ENCODE assay signal across 19 cellular contexts in the genomic region with DNA sequence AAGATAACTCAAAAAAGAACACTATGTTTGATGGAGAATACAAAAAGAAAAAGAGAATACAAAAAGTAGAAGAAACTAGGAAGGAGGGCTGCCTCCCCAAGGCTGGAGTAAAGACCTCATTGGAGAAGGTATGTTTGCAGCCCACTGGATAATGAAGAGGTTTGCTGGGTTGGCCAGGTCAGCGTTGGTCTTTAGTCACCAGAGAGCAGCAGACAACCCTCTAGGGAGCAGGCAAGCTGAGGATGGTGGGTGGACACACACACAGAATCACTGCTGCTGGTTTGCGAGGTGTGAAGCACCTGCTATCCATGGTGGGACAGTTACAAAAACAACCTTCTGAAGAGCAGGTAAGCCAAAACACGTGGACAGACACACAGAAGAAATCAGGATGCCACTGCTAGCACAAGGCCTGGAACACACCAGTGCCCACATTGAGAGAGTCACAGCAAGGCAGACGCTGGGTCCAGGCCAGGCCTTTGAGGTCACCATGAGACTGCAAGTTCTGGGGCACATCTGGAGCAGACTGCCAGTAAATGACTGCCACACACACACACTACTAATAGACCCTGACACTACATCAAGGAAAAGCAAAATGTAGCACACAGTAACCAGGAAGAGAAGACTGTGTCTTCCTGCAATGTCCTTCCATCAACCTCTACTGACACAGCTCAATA. TPM values are rescaled to one million over a fixed set of nuclear protein-coding genes. Genes with fewer than 3 reads are reported as not detected.
DNase-seq lines count a peak whose midpoint lies in the region; ATAC-seq and TF ChIP-seq lines count a peak whose summit lies in the region.
"Had no signal": no experiment of that assay in that cellular context is flagged by ENCODE, and none has a peak within 500 bp of the region (broad histone marks: within the 10 kb centered on the region; RNA-seq: fewer than 3 reads in every experiment).

No MANE protein-coding gene starts in this region.

- H3K27ac Mint-ChIP-seq in WTC11: no peak overlapping the region

- peak overlapping the region; percentile 2 for H3K4ac ChIP-seq in mesendoderm (ENCODE audit: low read depth, low read length)

- H3K4me3 ChIP-seq in AG10803 (ENCODE audit: low read length): no peak overlapping the region
- no peak overlapping the region for H3K4me3 ChIP-seq in DND-41 (ENCODE audit: low read depth in 1 of 2, low read length in 2 of 2)
- H3K4me3 ChIP-seq in mesendoderm (ENCODE audit: low read length): no peak overlapping the region
- H3K4me3 ChIP-seq in GM23248: no peak overlapping the region
- H3K4me3 ChIP-seq: SJSA1 had no signal

- ATAC-seq in DND-41 (ENCODE audit: insufficient read depth, low read depth): peak; percentile 17; the same call in 1 of the 3 replicates
- no peak; the same call in 1 of the 2 replicates for ATAC-seq in WTC11
- ATAC-seq: HCT116, PC-3 had no signal

- TF ChIP-seq CTCF in AG10803 (conservative IDR thresholded peaks at IDR 0.05; ENCODE audit: low read length): no peak
- TF ChIP-seq CTCF in DND-41 (IDR thresholded peaks at IDR 0.05; ENCODE audit: borderline replicate concordance, extremely low read depth, low read length, poor library complexity, severe bottlenecking): no peak
- no peak for TF ChIP-seq CTCF in WTC11 (IDR thresholded peaks at IDR 0.05)

- no peaks in the 10 kb centered on the region for H3K79me1 ChIP-seq in mesendoderm (ENCODE audit: low read length)

- no peak overlapping the region for H2BK15ac ChIP-seq in mesendoderm (replicated peaks; ENCODE audit: low read depth)

- in situ Hi-C loops in GM23248 (cut with MboI): no loop called here

- WGBS in mesendoderm (ENCODE audit: extremely low coverage, insufficient coverage, low lambda C conversion rate): no CpG with 5 or more reads among the region's 4 CpGs
- WGBS in GM23248 (ENCODE audit: low coverage in 1 of 2, low lambda C conversion rate in 2 of 2, missing lambda C conversion rate in 2 of 2), 2 experiments: 66 to 70% methylated on average over 4 of the region's 4 CpGs

- H3K9me2 ChIP-seq in GM23248 (ENCODE audit: insufficient read depth): no peaks in the 10 kb centered on the region

- no peak overlapping the region for H2BK5ac ChIP-seq in mesendoderm (ENCODE audit: low read length)

- no peak overlapping the region for H3K23ac ChIP-seq in mesendoderm (ENCODE audit: low read length)

- H3K79me2 ChIP-seq in DND-41 (ENCODE audit: insufficient read depth, low read length) (no peaks in the 10 kb centered on the region), mesendoderm (ENCODE audit: control insufficient read depth, insufficient read depth, low read length) (no peaks in the 10 kb centered on the region), GM23248 (ENCODE audit: insufficient read depth) (no peaks in the 10 kb centered on the region)

- H3K36me3 ChIP-seq in DND-41 (ENCODE audit: insufficient read depth, low read length): no peaks in the 10 kb centered on the region
- no peaks in the 10 kb centered on the region for H3K36me3 ChIP-seq in mesendoderm (ENCODE audit: control insufficient read depth, insufficient read depth, low read length)
- no peaks in the 10 kb centered on the region for H3K36me3 ChIP-seq in GM23248 (ENCODE audit: low read depth)
- H3K36me3 ChIP-seq: SJSA1 had no signal

- POLR2A ChIA-PET in WTC11 (lab: Charles Lee): no interaction called here

- H3K27ac ChIP-seq in DND-41 (ENCODE audit: low read length) (no peak overlapping the region), mesendoderm (ENCODE audit: low read depth, low read length) (no peak overlapping the region), GM23248 (no peak overlapping the region)
- H3K27ac ChIP-seq: C4-2B, SJSA1 had no signal

- H3K27me3 ChIP-seq in DND-41 (ENCODE audit: insufficient read depth, low read length, poor library complexity): peaks cover 12% of the 10 kb centered on the region
- H3K27me3 ChIP-seq in mesendoderm (ENCODE audit: insufficient read depth, low read length, poor library complexity): no peaks in the 10 kb centered on the region
- H3K27me3 ChIP-seq in GM23248 (replicated peaks; ENCODE audit: insufficient read depth): no peaks in the 10 kb centered on the region
- H3K27me3 ChIP-seq: SJSA1 had no signal

- CTCF ChIA-PET in WTC11 (lab: Charles Lee): no interaction called here

- H3K36me3 Mint-ChIP-seq in WTC11: 0 out of 2 replicates have a peak, but pooled peaks cover 2% of the 10 kb centered on the region

- no peak overlapping the region for H3K18ac ChIP-seq in mesendoderm (ENCODE audit: low read length)

- H3K4me3 Mint-ChIP-seq in WTC11: no peak overlapping the region

- H2BK120ac ChIP-seq in mesendoderm (ENCODE audit: low read depth, low read length): no peak overlapping the region

- H3K4me2 ChIP-seq in DND-41 (ENCODE audit: insufficient read depth, low read length) (no peak overlapping the region), mesendoderm (ENCODE audit: low read length) (no peak overlapping the region), GM23248 (ENCODE audit: unreplicated experiment) (no peak overlapping the region)

- peaks cover 14% of the 10 kb centered on the region for H3K9me3 Mint-ChIP-seq in WTC11

- H2AFZ ChIP-seq in DND-41 (ENCODE audit: low read depth, low read length): no peak overlapping the region
- no peak overlapping the region for H2AFZ ChIP-seq in GM23248

- H4K20me1 ChIP-seq in DND-41 (ENCODE audit: insufficient read depth, low read length) (no peaks in the 10 kb centered on the region), GM23248 (ENCODE audit: insufficient read depth) (no peaks in the 10 kb centered on the region)

- no peak overlapping the region for H4K8ac ChIP-seq in mesendoderm (ENCODE audit: low read depth, low read length)

- peaks cover 3% of the 10 kb centered on the region for H3K27me3 Mint-ChIP-seq in WTC11 (ENCODE audit: low read depth)

- H2AK5ac ChIP-seq in mesendoderm (ENCODE audit: low read length): no peak overlapping the region

- peak; percentile 17 for DNase-seq in AG10803 (ENCODE audit: low read depth)
- no peak for DNase-seq in DND-41
- no peak for DNase-seq in WTC11 (ENCODE audit: low spot score)
- DNase-seq in mesendoderm: no peak
- DNase-seq in SW 1271 (lab: John Stamatoyannopoulos, UW): no peak
- no peak for DNase-seq in GM23248
- no peak for DNase-seq in D341Med (ENCODE audit: low spot score)
- DNase-seq: ACHN, AML-193, DMS 273 treated with DMSO at 0.1 percent for 48 hours, NCI-H1092 treated with DMSO at 0.1 percent for 48 hours, NCI-H146, NCI-H2081, NCI-H2171 treated with DMSO at 0.1 percent for 48 hours, NCI-H446 treated with DMSO at 0.1 percent for 48 hours, PC-3 had no signal

- H3K4me1 ChIP-seq in DND-41 (ENCODE audit: insufficient read depth, low read length) (no peaks in the 10 kb centered on the region), mesendoderm (ENCODE audit: control insufficient read depth, low read depth, low read length) (no peaks in the 10 kb centered on the region), GM23248 (ENCODE audit: insufficient read depth) (no peaks in the 10 kb centered on the region; the same call in 1 of the 2 replicates)
- H3K4me1 ChIP-seq: SJSA1 had no signal

- 0 out of 2 replicates have a peak, but pooled peaks cover 8% of the 10 kb centered on the region for H3K4me1 Mint-ChIP-seq in WTC11

- no peak overlapping the region for H3K9ac ChIP-seq in DND-41 (ENCODE audit: low read depth, low read length)
- no peak overlapping the region for H3K9ac ChIP-seq in mesendoderm (ENCODE audit: low read length)
- H3K9ac ChIP-seq in GM23248: no peak overlapping the region

- no peaks in the 10 kb centered on the region for H3F3A ChIP-seq in GM23248 (ENCODE audit: insufficient read depth)

- H3K9me3 ChIP-seq in DND-41 (ENCODE audit: insufficient read depth, low read length, severe bottlenecking): no peaks in the 10 kb centered on the region
- no peaks in the 10 kb centered on the region for H3K9me3 ChIP-seq in GM23248 (ENCODE audit: low read depth)

- no peak overlapping the region for H4K5ac ChIP-seq in mesendoderm (ENCODE audit: low read length)

- no peak overlapping the region for H3K56ac ChIP-seq in mesendoderm (ENCODE audit: low read length)

TF ChIP-seq in WTC11, 78 proteins besides CTCF, POLR2A, EP300 and RAD21:
- no peak for TF ChIP-seq NR1H2 (CRISPR knock-in tag; IDR thresholded peaks at IDR 0.05)
- no peak for TF ChIP-seq PRRX2 (CRISPR knock-in tag; IDR thresholded peaks at IDR 0.05)
- no peak for TF ChIP-seq NR3C1 (CRISPR knock-in tag; conservative IDR thresholded peaks at IDR 0.05; ENCODE audit: low read depth)
- TF ChIP-seq, protein P1, sequence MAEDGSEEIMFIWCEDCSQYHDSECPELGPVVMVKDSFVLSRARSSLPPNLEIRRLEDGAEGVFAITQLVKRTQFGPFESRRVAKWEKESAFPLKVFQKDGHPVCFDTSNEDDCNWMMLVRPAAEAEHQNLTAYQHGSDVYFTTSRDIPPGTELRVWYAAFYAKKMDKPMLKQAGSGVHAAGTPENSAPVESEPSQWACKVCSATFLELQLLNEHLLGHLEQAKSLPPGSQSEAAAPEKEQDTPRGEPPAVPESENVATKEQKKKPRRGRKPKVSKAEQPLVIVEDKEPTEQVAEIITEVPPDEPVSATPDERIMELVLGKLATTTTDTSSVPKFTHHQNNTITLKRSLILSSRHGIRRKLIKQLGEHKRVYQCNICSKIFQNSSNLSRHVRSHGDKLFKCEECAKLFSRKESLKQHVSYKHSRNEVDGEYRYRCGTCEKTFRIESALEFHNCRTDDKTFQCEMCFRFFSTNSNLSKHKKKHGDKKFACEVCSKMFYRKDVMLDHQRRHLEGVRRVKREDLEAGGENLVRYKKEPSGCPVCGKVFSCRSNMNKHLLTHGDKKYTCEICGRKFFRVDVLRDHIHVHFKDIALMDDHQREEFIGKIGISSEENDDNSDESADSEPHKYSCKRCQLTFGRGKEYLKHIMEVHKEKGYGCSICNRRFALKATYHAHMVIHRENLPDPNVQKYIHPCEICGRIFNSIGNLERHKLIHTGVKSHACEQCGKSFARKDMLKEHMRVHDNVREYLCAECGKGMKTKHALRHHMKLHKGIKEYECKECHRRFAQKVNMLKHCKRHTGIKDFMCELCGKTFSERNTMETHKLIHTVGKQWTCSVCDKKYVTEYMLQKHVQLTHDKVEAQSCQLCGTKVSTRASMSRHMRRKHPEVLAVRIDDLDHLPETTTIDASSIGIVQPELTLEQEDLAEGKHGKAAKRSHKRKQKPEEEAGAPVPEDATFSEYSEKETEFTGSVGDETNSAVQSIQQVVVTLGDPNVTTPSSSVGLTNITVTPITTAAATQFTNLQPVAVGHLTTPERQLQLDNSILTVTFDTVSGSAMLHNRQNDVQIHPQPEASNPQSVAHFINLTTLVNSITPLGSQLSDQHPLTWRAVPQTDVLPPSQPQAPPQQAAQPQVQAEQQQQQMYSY (CRISPR knock-in tag; IDR thresholded peaks at IDR 0.05): peak; percentile 76
- no peak for TF ChIP-seq CREM (CRISPR knock-in tag; IDR thresholded peaks at IDR 0.05)
- no peak for TF ChIP-seq OVOL2 (CRISPR knock-in tag; IDR thresholded peaks at IDR 0.05; ENCODE audit: borderline replicate concordance)

RNA-seq across cellular contexts. Expression of gene MTERF1, which starts 43.0 kb away (rescaled TPM):
- total RNA-seq in WTC11 (2021): 12.0 to 15.5 TPM (median 12.4 TPM) in 3 replicates
- 12.0 TPM for polyA plus RNA-seq in mesendoderm (2013, experiment 1 of 2)
- 12.5 TPM for polyA plus RNA-seq in mesendoderm (2013, experiment 2 of 2)
- 4.0 and 7.1 TPM in 2 replicates for total RNA-seq in GM23248 (2014; rRNA removed; shearing (Covaris generic))
- 9.2 and 9.7 TPM in 2 replicates for polyA plus RNA-seq in GM23248 (2016; fragmentation: Nextera tagmentation; extraction: Ambion mirVana)
